10 cellular contexts compared by ENCODE assay signal in the genomic region with DNA sequence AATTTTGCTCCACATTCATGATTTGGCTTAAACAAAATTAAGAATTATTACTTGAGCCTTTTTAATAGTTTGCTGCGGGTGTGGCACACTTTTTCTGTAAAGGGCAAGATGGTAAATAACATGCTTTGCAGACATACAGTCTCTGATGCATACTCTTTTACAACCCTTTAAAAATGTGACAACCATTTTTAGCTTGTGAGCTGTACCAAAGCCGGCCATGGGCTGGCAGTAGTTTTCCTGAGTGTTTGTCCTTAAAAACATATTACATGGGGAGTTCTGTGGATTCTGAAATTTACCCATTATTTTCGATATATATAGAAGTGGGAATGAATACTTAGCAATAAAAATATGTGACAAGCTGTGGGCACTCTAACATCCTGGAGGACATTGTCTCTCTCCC.
DNase-seq lines count a peak whose midpoint lies in the region; ATAC-seq and TF ChIP-seq lines count a peak whose summit lies in the region.
"Had no signal": no experiment of that assay in that cellular context is flagged by ENCODE, and none has a peak within 500 bp of the region (broad histone marks: within the 10 kb centered on the region; RNA-seq: fewer than 3 reads in every experiment).

No MANE protein-coding gene starts in this region.

- H4K20me1 ChIP-seq in hepatocyte (ENCODE audit: insufficient read depth, poor library complexity, severe bottlenecking) = no peaks in the 10 kb centered on the region

- peak overlapping the region in 4 of 7 donors; percentile 3 to 63 (median 42) for H3K27ac Mint-ChIP-seq in CD14-positive monocyte
- H3K27ac Mint-ChIP-seq: CD4-positive, CD25-positive, alpha-beta regulatory T cell had no signal

- 83% methylated on average over 3 of the region's 3 CpGs for WGBS in hepatocyte (ENCODE audit: low lambda C conversion rate, missing lambda C conversion rate)
- WGBS in prostate gland = 55% methylated on average over 3 of the region's 3 CpGs

- H3K27me3 ChIP-seq in RWPE2 (ENCODE audit: insufficient read depth, poor library complexity, severe bottlenecking) (no peaks in the 10 kb centered on the region), hepatocyte (no peaks in the 10 kb centered on the region), prostate gland (replicated peaks; ENCODE audit: insufficient read depth) (no peaks in the 10 kb centered on the region)
- H3K27me3 ChIP-seq: adrenal gland had no signal

- H3K9me3 Mint-ChIP-seq in CD14-positive monocyte = peaks cover 0 to 4% (median 0%) of the 10 kb centered on the region in 7 donors

- DNase-seq in CD14-positive monocyte (ENCODE audit: low spot score) (no peak), RWPE2 (ENCODE audit: low spot score) (no peak), hepatocyte (ENCODE audit: low spot score) (no peak), prostate gland (ENCODE audit: low spot score) (no peak), CD1c-positive myeloid dendritic cell (ENCODE audit: extremely low spot score) (no peak), DMS79 treated with DMSO at 0.1 percent for 48 hours (lab: John Stamatoyannopoulos, UW) (no peak), SK-N-DZ (ENCODE audit: low spot score) (no peak)
- DNase-seq in activated CD4-positive, alpha-beta T cell treated with anti-CD3 and anti-CD28 coated beads, Interleukin-2, amount 50 U/mL, for 1 hour = no peak
- DNase-seq: adrenal gland; CD4-positive, CD25-positive, alpha-beta regulatory T cell had no signal

- H3K9me2 ChIP-seq in hepatocyte (replicated peaks; ENCODE audit: insufficient read depth) = no peaks in the 10 kb centered on the region

- H3K4me1 ChIP-seq in RWPE2 (ENCODE audit: insufficient read depth, poor library complexity, severe bottlenecking) (peaks cover 3% of the 10 kb centered on the region), hepatocyte (ENCODE audit: insufficient read depth) (peaks cover 48% of the 10 kb centered on the region), prostate gland (replicated peaks) (peaks cover 25% of the 10 kb centered on the region)

- ATAC-seq in RWPE2 (ENCODE audit: low read depth) = no peak

- peaks cover 40% of the 10 kb centered on the region for H3K4me1 Mint-ChIP-seq in CD14-positive monocyte

- H3K36me3 ChIP-seq in RWPE2 (ENCODE audit: low read depth) = peaks cover 6% of the 10 kb centered on the region; the same call in 1 of the 2 replicates
- no peaks in the 10 kb centered on the region for H3K36me3 ChIP-seq in hepatocyte (replicated peaks; ENCODE audit: insufficient read depth, low read depth)
- no peaks in the 10 kb centered on the region for H3K36me3 ChIP-seq in prostate gland
- H3K36me3 ChIP-seq: adrenal gland had no signal

- TF ChIP-seq CTCF in CD14-positive monocyte (IDR thresholded peaks at IDR 0.05) (no peak), RWPE2 (IDR thresholded peaks at IDR 0.05; ENCODE audit: poor library complexity, severe bottlenecking) (no peak), hepatocyte (IDR thresholded peaks at IDR 0.05; ENCODE audit: poor library complexity) (no peak), prostate gland (IDR thresholded peaks at IDR 0.05) (no peak)

- H3K27ac ChIP-seq in RWPE2 (ENCODE audit: poor library complexity, severe bottlenecking) = peak overlapping the region; percentile 7
- peak overlapping the region; percentile 85 for H3K27ac ChIP-seq in hepatocyte
- peak overlapping the region; percentile 0 to 67 for H3K27ac ChIP-seq in prostate gland

- no peak for TF ChIP-seq POLR2A in prostate gland (IDR thresholded peaks at IDR 0.05)

- H3K4me3 ChIP-seq in RWPE2 (ENCODE audit: severe bottlenecking) (no peak overlapping the region), hepatocyte (no peak overlapping the region), prostate gland (no peak overlapping the region)
- H3K4me3 ChIP-seq: adrenal gland had no signal

- H2AFZ ChIP-seq in hepatocyte = no peak overlapping the region

- peak overlapping the region; percentile 67 for H3K4me2 ChIP-seq in hepatocyte

- H3K27me3 Mint-ChIP-seq in CD14-positive monocyte (ENCODE audit: low read depth in 3 of 3) = no peaks in the 10 kb centered on the region

- H3K9me3 ChIP-seq in RWPE2 (ENCODE audit: severe bottlenecking) (no peaks in the 10 kb centered on the region), hepatocyte (ENCODE audit: low read depth) (no peaks in the 10 kb centered on the region), prostate gland (no peaks in the 10 kb centered on the region)
- H3K9me3 ChIP-seq: adrenal gland had no signal

- H3K4me3 Mint-ChIP-seq in CD14-positive monocyte = no peak overlapping the region
- H3K4me3 Mint-ChIP-seq: CD4-positive, CD25-positive, alpha-beta regulatory T cell had no signal

- peaks cover 20 to 25% of the 10 kb centered on the region in 2 donors for H3K36me3 Mint-ChIP-seq in CD14-positive monocyte

- intact Hi-C loops in CD14-positive monocyte (cut with micrococcal nuclease) (no loop called here), prostate gland (cut with DNase I) (loop anchor here (5.0 kb wide), 2 partner anchors 65 to 165 kb away; partner anchors contain the start of gene FNDC3B)

- H3K79me2 ChIP-seq in hepatocyte = peaks cover 85% of the 10 kb centered on the region

Comparison
In these comparisons a context has a peak if more than half of its experiments do, and no peak if none do; other contexts are left out.
1. H3K27ac ChIP-seq: peak in every context shown above with its lines; median percentile 85 in hepatocyte; 34 in prostate gland; 7 in RWPE2.